1 cellular context compared by ENCODE assay signal in genomic region chr1:22139817-22140216, GRCh38.
TF ChIP-seq lines count a peak whose summit lies in the region.

No MANE protein-coding gene starts in this region.

TF ChIP-seq in HepG2, 621 proteins besides CTCF, POLR2A, EP300 and RAD21 (continued from another document):
- TF ChIP-seq ZXDC (CRISPR knock-in tag; IDR thresholded peaks at IDR 0.05) (no peak), MAX (IDR thresholded peaks at IDR 0.05) (no peak), KAT7 (CRISPR knock-in tag; IDR thresholded peaks at IDR 0.05; ENCODE audit: borderline replicate concordance) (no peak), ZBTB21 (CRISPR knock-in tag; IDR thresholded peaks at IDR 0.05) (no peak), GATAD2A (CRISPR knock-in tag; IDR thresholded peaks at IDR 0.05) (no peak), ZNF569 (CRISPR knock-in tag; IDR thresholded peaks at IDR 0.05; ENCODE audit: borderline replicate concordance) (no peak)
TF ChIP-seq in HepG2: peak in this region for 0.
